1 cellular context compared by ENCODE assay signal in the genomic region with DNA sequence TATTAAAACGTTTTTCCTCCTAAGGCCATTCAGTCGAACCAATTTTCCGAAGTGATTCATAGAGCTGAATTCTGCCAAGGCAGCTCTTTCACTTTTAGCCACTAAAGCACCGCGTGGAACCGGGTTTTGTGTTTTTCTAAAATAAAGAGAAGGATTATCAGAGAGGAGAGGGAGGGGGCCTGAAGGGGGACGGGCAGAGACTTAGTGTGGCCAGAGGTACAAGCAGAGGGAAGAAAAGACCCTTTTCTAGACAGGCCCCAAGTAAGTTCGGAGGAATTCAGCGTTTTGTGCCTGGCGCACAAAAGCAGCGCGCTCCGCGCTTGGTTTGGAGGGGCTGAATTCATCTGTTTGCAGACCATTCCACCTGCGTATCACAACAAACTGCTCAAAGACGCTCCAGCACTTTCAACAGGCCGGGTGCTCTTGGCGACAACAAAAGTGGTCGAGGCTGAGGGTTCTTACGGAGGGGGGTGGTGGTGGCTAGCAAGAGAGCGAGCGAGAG.
TF ChIP-seq lines count a peak whose summit lies in the region.

No MANE protein-coding gene starts in this region.

TF ChIP-seq in IMR-90, 13 proteins besides CTCF, POLR2A, EP300 and RAD21 (continued from another document):
- TF ChIP-seq BHLHE40 (IDR thresholded peaks at IDR 0.05; ENCODE audit: low read depth, low read length) = no peak
- no peak for TF ChIP-seq NFE2L2 (IDR thresholded peaks at IDR 0.05; ENCODE audit: low read depth, low read length)
- no peak for TF ChIP-seq FOS (IDR thresholded peaks at IDR 0.05; ENCODE audit: low read depth, low read length)
- no peak for TF ChIP-seq RCOR1 (IDR thresholded peaks at IDR 0.05; ENCODE audit: insufficient replicate concordance, low read length)
- no peak for TF ChIP-seq SMC3 (IDR thresholded peaks at IDR 0.05; ENCODE audit: low read depth, low read length)
- no peak for TF ChIP-seq ELK1 (IDR thresholded peaks at IDR 0.05; ENCODE audit: borderline replicate concordance, low read depth, low read length)
- TF ChIP-seq MAFK (IDR thresholded peaks at IDR 0.05; ENCODE audit: low read depth, low read length) = no peak
- no peak for TF ChIP-seq MAZ (IDR thresholded peaks at IDR 0.05; ENCODE audit: borderline replicate concordance, low read depth, low read length)
TF ChIP-seq in IMR-90: peak in this region for 0.
